ENCODE assay signal across 1 cellular context in the genomic region with DNA sequence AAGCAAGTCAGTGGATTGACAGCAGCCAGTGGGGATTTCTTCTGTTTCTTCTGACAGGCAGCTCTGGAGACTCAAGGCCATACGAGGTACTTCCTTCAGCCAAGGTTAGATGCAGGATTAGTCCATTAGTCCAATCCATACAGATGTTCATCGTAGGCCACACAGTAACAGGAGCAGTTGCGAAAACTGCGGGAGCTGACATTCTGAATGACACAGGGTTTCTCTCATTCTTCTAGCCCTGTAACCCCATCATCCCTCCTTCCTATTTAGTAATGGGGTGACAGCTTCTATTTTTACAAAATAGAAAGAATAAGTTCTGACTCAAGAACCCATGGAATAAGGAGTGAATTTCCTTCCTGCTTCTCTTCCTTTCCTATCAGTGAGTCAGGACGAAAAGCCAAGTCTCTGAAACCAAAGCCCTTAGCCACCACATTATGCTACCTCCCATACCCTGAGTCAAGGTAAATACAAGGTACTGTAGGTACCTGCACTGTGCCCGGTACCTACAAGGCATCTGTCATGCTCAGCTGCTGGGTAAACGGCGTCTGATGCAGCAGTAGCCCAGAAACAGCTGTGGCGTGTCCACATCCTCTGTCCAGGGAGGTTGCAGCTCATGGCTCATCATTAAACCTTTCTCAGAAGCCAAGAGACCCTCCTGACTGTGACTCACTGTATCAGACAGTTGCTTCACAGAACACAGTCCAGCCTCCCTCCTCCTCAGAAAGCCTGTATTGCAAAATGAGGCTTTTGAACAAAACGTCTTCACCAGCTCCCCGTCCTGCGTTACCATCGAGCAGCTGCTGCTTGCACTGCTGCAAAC.
TF ChIP-seq lines count a peak whose summit lies in the region.

No MANE protein-coding gene starts in this region.

TF ChIP-seq in IMR-90, 13 proteins besides CTCF, POLR2A, EP300 and RAD21 (continued from another document):
- TF ChIP-seq, protein P1, sequence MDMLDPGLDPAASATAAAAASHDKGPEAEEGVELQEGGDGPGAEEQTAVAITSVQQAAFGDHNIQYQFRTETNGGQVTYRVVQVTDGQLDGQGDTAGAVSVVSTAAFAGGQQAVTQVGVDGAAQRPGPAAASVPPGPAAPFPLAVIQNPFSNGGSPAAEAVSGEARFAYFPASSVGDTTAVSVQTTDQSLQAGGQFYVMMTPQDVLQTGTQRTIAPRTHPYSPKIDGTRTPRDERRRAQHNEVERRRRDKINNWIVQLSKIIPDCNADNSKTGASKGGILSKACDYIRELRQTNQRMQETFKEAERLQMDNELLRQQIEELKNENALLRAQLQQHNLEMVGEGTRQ (IDR thresholded peaks at IDR 0.05; ENCODE audit: low read depth, low read length) = no peak
